1 cellular context compared by ENCODE assay signal in genomic region chr11:46633291-46634217, GRCh38.
TF ChIP-seq lines count a peak whose summit lies in the region.

No MANE protein-coding gene starts in this region.

TF ChIP-seq in HepG2, 621 proteins besides CTCF, POLR2A, EP300 and RAD21 (continued from another document and continues in another):
- no peak for TF ChIP-seq ZBTB4 (CRISPR knock-in tag; IDR thresholded peaks at IDR 0.05; ENCODE audit: borderline replicate concordance)
- TF ChIP-seq HNRNPH1 (optimal IDR thresholded peaks at IDR 0.05; ENCODE audit: low read depth, low read length), result no peak
- no peak for TF ChIP-seq ZBTB20 (CRISPR knock-in tag; IDR thresholded peaks at IDR 0.05; ENCODE audit: borderline replicate concordance, low read depth)
- TF ChIP-seq ARNT2 (CRISPR knock-in tag; IDR thresholded peaks at IDR 0.05; ENCODE audit: low read depth), result no peak
- no peak for TF ChIP-seq PHB2 (IDR thresholded peaks at IDR 0.05; ENCODE audit: partially characterized antibody)
- peak; percentile 86 for TF ChIP-seq TFAP4 (IDR thresholded peaks at IDR 0.05; ENCODE audit: borderline replicate concordance, low read depth)
- no peak for TF ChIP-seq ZNF263 (CRISPR knock-in tag; IDR thresholded peaks at IDR 0.05)
- TF ChIP-seq ZNF326 (CRISPR knock-in tag; IDR thresholded peaks at IDR 0.05; ENCODE audit: borderline replicate concordance), result no peak
- no peak for TF ChIP-seq CSRNP2 (CRISPR knock-in tag; conservative IDR thresholded peaks at IDR 0.05; ENCODE audit: low read depth)
- no peak for TF ChIP-seq ZFP36 (IDR thresholded peaks at IDR 0.05; ENCODE audit: borderline replicate concordance, low read depth, low read length, partially characterized antibody)
- TF ChIP-seq CEBPG (CRISPR knock-in tag; IDR thresholded peaks at IDR 0.05), result 0 out of 2 replicates have a peak, but pooled peaks have one; percentile 19
- TF ChIP-seq NR2F2 (IDR thresholded peaks at IDR 0.05; ENCODE audit: borderline replicate concordance, low read depth), result 0 out of 2 replicates have a peak, but pooled peaks have one; percentile 27
- no peak for TF ChIP-seq ZNF318 (CRISPR knock-in tag; IDR thresholded peaks at IDR 0.05)
- no peak for TF ChIP-seq SAFB2 (CRISPR knock-in tag; IDR thresholded peaks at IDR 0.05; ENCODE audit: borderline replicate concordance, low read depth)
- TF ChIP-seq ZZZ3 (CRISPR knock-in tag; IDR thresholded peaks at IDR 0.05; ENCODE audit: borderline replicate concordance), result no peak
- no peak for TF ChIP-seq JUND (CRISPR knock-in tag; IDR thresholded peaks at IDR 0.05)
- TF ChIP-seq THAP9 (CRISPR knock-in tag; IDR thresholded peaks at IDR 0.05; ENCODE audit: borderline replicate concordance), result no peak
- no peak for TF ChIP-seq ZNF780A (CRISPR knock-in tag; IDR thresholded peaks at IDR 0.05)
- no peak for TF ChIP-seq ZBTB7A (CRISPR knock-in tag; IDR thresholded peaks at IDR 0.05)
- no peak for TF ChIP-seq FOXK1 (CRISPR knock-in tag; IDR thresholded peaks at IDR 0.05; ENCODE audit: borderline replicate concordance, low read depth)
- TF ChIP-seq ZNF691 (CRISPR knock-in tag; IDR thresholded peaks at IDR 0.05; ENCODE audit: borderline replicate concordance, low read depth), result no peak
- peak; percentile 76 for TF ChIP-seq NCOR1 (IDR thresholded peaks at IDR 0.05; ENCODE audit: borderline replicate concordance, low read length)
- TF ChIP-seq NFIB (CRISPR knock-in tag; IDR thresholded peaks at IDR 0.05; ENCODE audit: borderline replicate concordance), result no peak
- TF ChIP-seq ZNF3 (CRISPR knock-in tag; IDR thresholded peaks at IDR 0.05), result no peak
- no peak for TF ChIP-seq TARDBP (CRISPR knock-in tag; IDR thresholded peaks at IDR 0.05)
- no peak for TF ChIP-seq YY1 (IDR thresholded peaks at IDR 0.05; ENCODE audit: insufficient read depth, insufficient replicate concordance, low read depth, low read length)
- TF ChIP-seq ZNF142 (CRISPR knock-in tag; IDR thresholded peaks at IDR 0.05), result no peak
- TF ChIP-seq SRY (CRISPR knock-in tag; IDR thresholded peaks at IDR 0.05), result no peak
- no peak for TF ChIP-seq KMT2B (CRISPR knock-in tag; IDR thresholded peaks at IDR 0.05)
- no peak for TF ChIP-seq ZNF891 (CRISPR knock-in tag; IDR thresholded peaks at IDR 0.05)
- TF ChIP-seq MIER2 (CRISPR knock-in tag; IDR thresholded peaks at IDR 0.05), result no peak
- no peak for TF ChIP-seq HOXA5 (CRISPR knock-in tag; IDR thresholded peaks at IDR 0.05)
